In the genomic region with DNA sequence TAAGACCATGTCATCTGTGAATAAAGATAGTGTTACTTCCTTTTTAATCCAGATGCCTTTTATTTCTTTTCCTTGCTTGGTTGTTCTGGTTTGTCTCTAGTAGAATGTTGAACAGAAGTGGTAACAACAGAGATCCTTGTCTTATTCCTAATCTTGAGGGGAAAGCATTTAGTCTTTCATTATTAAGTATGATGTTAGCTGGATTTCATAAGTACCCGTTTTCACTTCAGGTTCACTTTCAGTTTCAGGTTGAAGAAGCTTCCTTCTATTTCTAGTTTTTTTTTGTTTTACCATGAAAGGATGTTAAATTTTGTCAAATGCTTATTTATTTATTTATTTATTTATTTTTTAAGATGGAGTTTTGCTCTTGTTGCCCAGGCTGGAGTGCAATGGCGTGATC, we compare ENCODE assay signal across 1 cellular context.
TF ChIP-seq lines count a peak whose summit lies in the region.

No MANE protein-coding gene starts in this region.

TF ChIP-seq in GM12878, 131 proteins besides CTCF, POLR2A, EP300 and RAD21:
- TF ChIP-seq, protein P1, sequence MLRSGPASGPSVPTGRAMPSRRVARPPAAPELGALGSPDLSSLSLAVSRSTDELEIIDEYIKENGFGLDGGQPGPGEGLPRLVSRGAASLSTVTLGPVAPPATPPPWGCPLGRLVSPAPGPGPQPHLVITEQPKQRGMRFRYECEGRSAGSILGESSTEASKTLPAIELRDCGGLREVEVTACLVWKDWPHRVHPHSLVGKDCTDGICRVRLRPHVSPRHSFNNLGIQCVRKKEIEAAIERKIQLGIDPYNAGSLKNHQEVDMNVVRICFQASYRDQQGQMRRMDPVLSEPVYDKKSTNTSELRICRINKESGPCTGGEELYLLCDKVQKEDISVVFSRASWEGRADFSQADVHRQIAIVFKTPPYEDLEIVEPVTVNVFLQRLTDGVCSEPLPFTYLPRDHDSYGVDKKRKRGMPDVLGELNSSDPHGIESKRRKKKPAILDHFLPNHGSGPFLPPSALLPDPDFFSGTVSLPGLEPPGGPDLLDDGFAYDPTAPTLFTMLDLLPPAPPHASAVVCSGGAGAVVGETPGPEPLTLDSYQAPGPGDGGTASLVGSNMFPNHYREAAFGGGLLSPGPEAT (IDR thresholded peaks at IDR 0.05; ENCODE audit: low read depth) = peak; percentile 35; the same call in 1 of the 2 replicates
- TF ChIP-seq SMARCA5 (IDR thresholded peaks at IDR 0.05) (no peak), NBN (IDR thresholded peaks at IDR 0.05) (peak; percentile 54; the same call in 1 of the 2 replicates), RBBP5 (conservative IDR thresholded peaks at IDR 0.05) (no peak), JUNB (IDR thresholded peaks at IDR 0.05) (peak; percentile 48), IKZF2 (IDR thresholded peaks at IDR 0.05) (0 out of 4 replicates have a peak, but pooled peaks of 1 of the 2 experiments have one; percentile 10)
